In genomic region chr15:28694006-28694751, GRCh38 we compare ENCODE assay signal across 1 cellular context.
TF ChIP-seq lines count a peak whose summit lies in the region.

No MANE protein-coding gene starts in this region.

TF ChIP-seq in HepG2, 621 proteins besides CTCF, POLR2A, EP300 and RAD21 (continued from another document):
- TF ChIP-seq ZMYM3 (CRISPR knock-in tag; IDR thresholded peaks at IDR 0.05) = peak; percentile 52; the same call in 1 of the 2 replicates
- peak; percentile 88 for TF ChIP-seq ZNF770 (CRISPR knock-in tag; IDR thresholded peaks at IDR 0.05)
- TF ChIP-seq ZNF362 (CRISPR knock-in tag; IDR thresholded peaks at IDR 0.05; ENCODE audit: borderline replicate concordance) = peak; percentile 74
- peak; percentile 74 for TF ChIP-seq ONECUT2 (CRISPR knock-in tag; IDR thresholded peaks at IDR 0.05)
- peak; percentile 52; the same call in 1 of the 2 replicates for TF ChIP-seq ZNF263 (CRISPR knock-in tag; IDR thresholded peaks at IDR 0.05)
- peak; percentile 45 for TF ChIP-seq ZNF687 (CRISPR knock-in tag; IDR thresholded peaks at IDR 0.05)
